ENCODE assay signal across 23 cellular contexts in genomic region chr9:93354451-93354850, GRCh38.
DNase-seq lines count a peak whose midpoint lies in the region; ATAC-seq and TF ChIP-seq lines count a peak whose summit lies in the region.
"Had no signal": no experiment of that assay in that cellular context is flagged by ENCODE, and none has a peak within 500 bp of the region (broad histone marks: within the 10 kb centered on the region; RNA-seq: fewer than 3 reads in every experiment).

No MANE protein-coding gene starts in this region.

- no peaks in the 10 kb centered on the region for H3K79me1 ChIP-seq in mesendoderm (ENCODE audit: low read length)

- H4K5ac ChIP-seq in mesendoderm (ENCODE audit: low read length), result no peak overlapping the region

- H3K23ac ChIP-seq in mesendoderm (ENCODE audit: low read length), result no peak overlapping the region

- in situ Hi-C loops in mammary epithelial cell (cut with MboI; ENCODE audit: low sequenced_read_pairs in 2 of 2), result no loop called here

- no peaks in the 10 kb centered on the region for H3K27me3 ChIP-seq in mammary epithelial cell (ENCODE audit: insufficient read depth, low read length)
- H3K27me3 ChIP-seq in mesendoderm (ENCODE audit: insufficient read depth, low read length, poor library complexity), result no peaks in the 10 kb centered on the region
- no peaks in the 10 kb centered on the region for H3K27me3 ChIP-seq in H7 (ENCODE audit: control insufficient read depth, insufficient read depth, low read length)
- H3K27me3 ChIP-seq: Peyer's patch had no signal

- no peaks in the 10 kb centered on the region for H4K20me1 ChIP-seq in mammary epithelial cell (ENCODE audit: insufficient read depth, low read length)

- H2AFZ ChIP-seq in mammary epithelial cell (ENCODE audit: low read depth, low read length), result no peak overlapping the region

- DNase-seq in ELR (ENCODE audit: low read depth), result peak; percentile 28
- DNase-seq in NCI-H460 (ENCODE audit: extremely low read depth, low read depth), result peak; percentile 63
- DNase-seq in mammary epithelial cell, result peak; percentile 12
- DNase-seq in mesendoderm, result peak; percentile 82
- DNase-seq in H7, result no peak
- DNase-seq in NAMALWA (ENCODE audit: low spot score), result no peak
- DNase-seq in pons (ENCODE audit: low spot score), result no peak
- DNase-seq: activated CD4-positive, alpha-beta T cell treated with anti-CD3 and anti-CD28 coated beads, Interleukin-2, amount 50 U/mL, for 4 hours; activated CD8-positive, alpha-beta memory T cell treated with anti-CD3 and anti-CD28 coated beads, Interleukin-2, amount 50 U/mL, for 4 hours; activated naive CD8-positive, alpha-beta T cell treated with anti-CD3 and anti-CD28 coated beads, Interleukin-2, amount 10 ng/mL, durations not matched to agents 7 days and 5 days; C1 segment of cervical spinal cord; effector memory CD4-positive, alpha-beta T cell; head of caudate nucleus; left ventricle myocardium superior; mucosa of descending colon; NCI-H1092; NCI-H2029 treated with DMSO at 0.1 percent for 48 hours; Peyer's patch; stimulated activated CD4-positive, alpha-beta T cell treated with anti-CD3 and anti-CD28 coated beads, Interleukin-1b, Interleukin-23, amount 100 ng/mL, for 48 hours had no signal

- H3K18ac ChIP-seq in mesendoderm (ENCODE audit: low read length), result peak overlapping the region; percentile 70

- H3K4me2 ChIP-seq in mammary epithelial cell (ENCODE audit: insufficient read depth, low read depth, low read length) (no peak overlapping the region), mesendoderm (ENCODE audit: low read length) (no peak overlapping the region)

- dilution Hi-C loops in mammary epithelial cell (cut with HindIII; ENCODE audit: low sequenced_read_pairs), result no loop called here

- no peaks in the 10 kb centered on the region for H3K9me3 ChIP-seq in mammary epithelial cell (replicated peaks; ENCODE audit: insufficient read depth, low read length)
- H3K9me3 ChIP-seq: HAP-1, mucosa of descending colon, Peyer's patch had no signal

- no peaks in the 10 kb centered on the region for H3K79me2 ChIP-seq in mammary epithelial cell (ENCODE audit: insufficient read depth, low read length)
- peaks cover 1% of the 10 kb centered on the region for H3K79me2 ChIP-seq in mesendoderm (ENCODE audit: control insufficient read depth, insufficient read depth, low read length)

- H3K36me3 ChIP-seq in mammary epithelial cell (ENCODE audit: insufficient read depth, low read length) (no peaks in the 10 kb centered on the region), mesendoderm (ENCODE audit: control insufficient read depth, insufficient read depth, low read length) (no peaks in the 10 kb centered on the region), H7 (replicated peaks; ENCODE audit: control insufficient read depth, insufficient read depth, low read length) (peaks cover 4% of the 10 kb centered on the region)
- H3K36me3 ChIP-seq: HAP-1, Peyer's patch had no signal

- ATAC-seq in GM21447 (IDR thresholded peaks at IDR 0.05; ENCODE audit: unreplicated experiment), result no peak
- ATAC-seq: activated T-helper 17 cell treated with anti-CD3 and anti-CD28 coated beads, Interleukin-2, amount 50 U/mL, for 72 hours; left ventricle myocardium superior; mucosa of descending colon; SK-N-SH treated with all-trans-retinoic acid at 6 μM for 48 hours had no signal

- no peak overlapping the region for H3K4me3 ChIP-seq in mammary epithelial cell (replicated peaks in 1 of 3; ENCODE audit: insufficient read depth in 1 of 3, low read depth in 2 of 3, low read length in 3 of 3)
- no peak overlapping the region for H3K4me3 ChIP-seq in mesendoderm (ENCODE audit: low read length)
- no peak overlapping the region for H3K4me3 ChIP-seq in H7 (ENCODE audit: insufficient read depth, low read depth, low read length)
- H3K4me3 ChIP-seq: HAP-1, mucosa of descending colon, Peyer's patch had no signal

- peak overlapping the region; percentile 92 for H2BK15ac ChIP-seq in mesendoderm (replicated peaks; ENCODE audit: low read depth)

- H2AK5ac ChIP-seq in mesendoderm (ENCODE audit: low read length), result no peak overlapping the region

- H3K4ac ChIP-seq in mesendoderm (ENCODE audit: low read depth, low read length), result no peak overlapping the region

- no peaks in the 10 kb centered on the region for H3K4me1 ChIP-seq in mammary epithelial cell (ENCODE audit: insufficient read depth, low read length)
- peaks cover 6% of the 10 kb centered on the region for H3K4me1 ChIP-seq in mesendoderm (ENCODE audit: control insufficient read depth, low read depth, low read length)
- H3K4me1 ChIP-seq: HAP-1, Peyer's patch had no signal

- H3K27ac ChIP-seq in mammary epithelial cell (ENCODE audit: insufficient read depth, low read depth, low read length) (no peak overlapping the region), mesendoderm (ENCODE audit: low read depth, low read length) (peak overlapping the region; percentile 12)
- H3K27ac ChIP-seq: Peyer's patch had no signal

- CTCF ChIA-PET in mammary epithelial cell (lab: Charles Lee; ENCODE audit: low non-redundant PET), result no interaction called here

- TF ChIP-seq CTCF in mammary epithelial cell (conservative IDR thresholded peaks at IDR 0.05 in 1 of 2, IDR thresholded peaks at IDR 0.05 in 1 of 2; ENCODE audit: extremely low read depth in 1 of 2, insufficient read depth in 1 of 2, low read depth in 1 of 2, low read length in 2 of 2), result no peak

- intact Hi-C loops in mammary epithelial cell (cut with micrococcal nuclease), result no loop called here

- H3K9ac ChIP-seq in mammary epithelial cell (ENCODE audit: insufficient read depth, low read length) (no peak overlapping the region), mesendoderm (ENCODE audit: low read length) (no peak overlapping the region)

- H2BK120ac ChIP-seq in mesendoderm (ENCODE audit: low read depth, low read length), result no peak overlapping the region

- H4K8ac ChIP-seq in mesendoderm (ENCODE audit: low read depth, low read length), result no peak overlapping the region

- WGBS in mammary epithelial cell (ENCODE audit: low coverage, missing lambda C conversion rate), result 76% methylated on average over 4 of the region's 4 CpGs
- no CpG with 5 or more reads among the region's 4 CpGs for WGBS in mesendoderm (ENCODE audit: extremely low coverage, insufficient coverage, low lambda C conversion rate)

- no peak overlapping the region for H2BK5ac ChIP-seq in mesendoderm (ENCODE audit: low read length)

- no TSS peak for BruUV-seq in mammary epithelial cell (replicated peaks; lab: Mats Ljungman, UMichigan)

- peak overlapping the region; percentile 34 for H3K56ac ChIP-seq in mesendoderm (ENCODE audit: low read length)

Comparison
In these comparisons a context has a peak if more than half of its experiments do, and no peak if none do; other contexts are left out.
1. DNase-seq: peak in ELR (single experiment), NCI-H460 (single experiment), mammary epithelial cell (single experiment) and mesendoderm (single experiment); none in H7 (single experiment), NAMALWA (single experiment) and pons (single experiment).